Comparison of ENCODE assay signal across 1 cellular context in genomic region chr17:82055965-82056728, GRCh38.
TF ChIP-seq lines count a peak whose summit lies in the region.

No MANE protein-coding gene starts in this region.

TF ChIP-seq in HepG2, 621 proteins besides CTCF, POLR2A, EP300 and RAD21 (continued from another document and continues in another):
- TF ChIP-seq ATF5 (CRISPR knock-in tag; IDR thresholded peaks at IDR 0.05; ENCODE audit: low read depth) (no peak), ZNF598 (CRISPR knock-in tag; IDR thresholded peaks at IDR 0.05; ENCODE audit: borderline replicate concordance) (no peak), SALL1 (CRISPR knock-in tag; IDR thresholded peaks at IDR 0.05) (no peak), GFI1 (CRISPR knock-in tag; IDR thresholded peaks at IDR 0.05; ENCODE audit: borderline replicate concordance) (no peak), PREB (CRISPR knock-in tag; IDR thresholded peaks at IDR 0.05) (0 out of 2 replicates have a peak, but pooled peaks have one; percentile 31), SMAD9 (CRISPR knock-in tag; IDR thresholded peaks at IDR 0.05) (no peak), GATA4 (IDR thresholded peaks at IDR 0.05; ENCODE audit: borderline replicate concordance, low read depth) (no peak), ZBTB7A (CRISPR knock-in tag; IDR thresholded peaks at IDR 0.05) (no peak), NCOA5 (CRISPR knock-in tag; IDR thresholded peaks at IDR 0.05) (no peak), CAMTA2 (CRISPR knock-in tag; IDR thresholded peaks at IDR 0.05; ENCODE audit: borderline replicate concordance) (no peak), CHCHD3 (CRISPR knock-in tag; IDR thresholded peaks at IDR 0.05) (0 out of 2 replicates have a peak, but pooled peaks have one; percentile 57), TFAP4 (IDR thresholded peaks at IDR 0.05; ENCODE audit: borderline replicate concordance, low read depth) (no peak), ZNF605 (CRISPR knock-in tag; IDR thresholded peaks at IDR 0.05) (no peak), ZNF768 (CRISPR knock-in tag; IDR thresholded peaks at IDR 0.05) (no peak), TAF1 (CRISPR knock-in tag; IDR thresholded peaks at IDR 0.05) (no peak), NFRKB (IDR thresholded peaks at IDR 0.05) (no peak), BRF2 (CRISPR knock-in tag; IDR thresholded peaks at IDR 0.05) (no peak), HIC2 (CRISPR knock-in tag; IDR thresholded peaks at IDR 0.05; ENCODE audit: low read depth) (no peak), HES4 (CRISPR knock-in tag; IDR thresholded peaks at IDR 0.05; ENCODE audit: borderline replicate concordance) (no peak), ZC3H4 (CRISPR knock-in tag; IDR thresholded peaks at IDR 0.05; ENCODE audit: borderline replicate concordance) (no peak), SP2 (CRISPR knock-in tag; IDR thresholded peaks at IDR 0.05) (no peak), IRX3 (CRISPR knock-in tag; IDR thresholded peaks at IDR 0.05; ENCODE audit: borderline replicate concordance, low read depth) (no peak; the same call in 1 of the 2 replicates), AGO1 (IDR thresholded peaks at IDR 0.05; ENCODE audit: low read depth, low read length, poor library complexity, severe bottlenecking) (peak; percentile 32), ZNF720 (CRISPR knock-in tag; IDR thresholded peaks at IDR 0.05) (no peak), SCMH1 (CRISPR knock-in tag; IDR thresholded peaks at IDR 0.05; ENCODE audit: borderline replicate concordance) (no peak), ZNF563 (CRISPR knock-in tag; IDR thresholded peaks at IDR 0.05) (no peak), ZNF550 (CRISPR knock-in tag; IDR thresholded peaks at IDR 0.05; ENCODE audit: borderline replicate concordance) (0 out of 2 replicates have a peak, but pooled peaks have one; percentile 23), ZBTB42 (CRISPR knock-in tag; IDR thresholded peaks at IDR 0.05) (0 out of 2 replicates have a peak, but pooled peaks have one; percentile 1), SRSF1 (optimal IDR thresholded peaks at IDR 0.05; ENCODE audit: low read depth, low read length) (no peak), ZNF850 (CRISPR knock-in tag; conservative IDR thresholded peaks at IDR 0.05) (no peak), ZNF672 (CRISPR knock-in tag; IDR thresholded peaks at IDR 0.05) (no peak), JARID2 (CRISPR knock-in tag; IDR thresholded peaks at IDR 0.05; ENCODE audit: insufficient replicate concordance) (no peak), REXO4 (CRISPR knock-in tag; IDR thresholded peaks at IDR 0.05; ENCODE audit: borderline replicate concordance) (no peak), TEF (CRISPR knock-in tag; IDR thresholded peaks at IDR 0.05) (no peak), ZNF687 (CRISPR knock-in tag; IDR thresholded peaks at IDR 0.05) (no peak), ZNF713 (CRISPR knock-in tag; IDR thresholded peaks at IDR 0.05) (no peak), ZNF274 (CRISPR knock-in tag; IDR thresholded peaks at IDR 0.05) (no peak), ZSCAN22 (CRISPR knock-in tag; IDR thresholded peaks at IDR 0.05) (no peak), MAF1 (CRISPR knock-in tag; IDR thresholded peaks at IDR 0.05; ENCODE audit: borderline replicate concordance) (no peak), NBN (conservative IDR thresholded peaks at IDR 0.05) (no peak), ZNF292 (CRISPR knock-in tag; IDR thresholded peaks at IDR 0.05; ENCODE audit: borderline replicate concordance, low read depth) (no peak)
- TF ChIP-seq, protein P1, sequence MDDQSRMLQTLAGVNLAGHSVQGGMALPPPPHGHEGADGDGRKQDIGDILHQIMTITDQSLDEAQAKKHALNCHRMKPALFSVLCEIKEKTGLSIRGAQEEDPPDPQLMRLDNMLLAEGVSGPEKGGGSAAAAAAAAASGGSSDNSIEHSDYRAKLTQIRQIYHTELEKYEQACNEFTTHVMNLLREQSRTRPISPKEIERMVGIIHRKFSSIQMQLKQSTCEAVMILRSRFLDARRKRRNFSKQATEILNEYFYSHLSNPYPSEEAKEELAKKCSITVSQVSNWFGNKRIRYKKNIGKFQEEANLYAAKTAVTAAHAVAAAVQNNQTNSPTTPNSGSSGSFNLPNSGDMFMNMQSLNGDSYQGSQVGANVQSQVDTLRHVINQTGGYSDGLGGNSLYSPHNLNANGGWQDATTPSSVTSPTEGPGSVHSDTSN (CRISPR knock-in tag; IDR thresholded peaks at IDR 0.05; ENCODE audit: borderline replicate concordance): no peak
- TF ChIP-seq, protein P2, sequence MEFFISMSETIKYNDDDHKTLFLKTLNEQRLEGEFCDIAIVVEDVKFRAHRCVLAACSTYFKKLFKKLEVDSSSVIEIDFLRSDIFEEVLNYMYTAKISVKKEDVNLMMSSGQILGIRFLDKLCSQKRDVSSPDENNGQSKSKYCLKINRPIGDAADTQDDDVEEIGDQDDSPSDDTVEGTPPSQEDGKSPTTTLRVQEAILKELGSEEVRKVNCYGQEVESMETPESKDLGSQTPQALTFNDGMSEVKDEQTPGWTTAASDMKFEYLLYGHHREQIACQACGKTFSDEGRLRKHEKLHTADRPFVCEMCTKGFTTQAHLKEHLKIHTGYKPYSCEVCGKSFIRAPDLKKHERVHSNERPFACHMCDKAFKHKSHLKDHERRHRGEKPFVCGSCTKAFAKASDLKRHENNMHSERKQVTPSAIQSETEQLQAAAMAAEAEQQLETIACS (CRISPR knock-in tag; IDR thresholded peaks at IDR 0.05): no peak
- TF ChIP-seq, protein P3, sequence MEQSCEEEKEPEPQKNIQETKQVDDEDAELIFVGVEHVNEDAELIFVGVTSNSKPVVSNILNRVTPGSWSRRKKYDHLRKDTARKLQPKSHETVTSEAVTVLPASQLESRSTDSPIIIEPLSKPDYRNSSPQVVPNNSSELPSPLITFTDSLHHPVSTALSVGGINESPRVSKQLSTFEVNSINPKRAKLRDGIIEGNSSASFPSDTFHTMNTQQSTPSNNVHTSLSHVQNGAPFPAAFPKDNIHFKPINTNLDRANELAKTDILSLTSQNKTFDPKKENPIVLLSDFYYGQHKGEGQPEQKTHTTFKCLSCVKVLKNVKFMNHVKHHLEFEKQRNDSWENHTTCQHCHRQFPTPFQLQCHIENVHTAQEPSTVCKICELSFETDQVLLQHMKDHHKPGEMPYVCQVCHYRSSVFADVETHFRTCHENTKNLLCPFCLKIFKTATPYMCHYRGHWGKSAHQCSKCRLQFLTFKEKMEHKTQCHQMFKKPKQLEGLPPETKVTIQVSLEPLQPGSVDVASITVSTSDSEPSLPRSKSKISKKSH (CRISPR knock-in tag; IDR thresholded peaks at IDR 0.05; ENCODE audit: borderline replicate concordance): no peak
- TF ChIP-seq, protein P4, sequence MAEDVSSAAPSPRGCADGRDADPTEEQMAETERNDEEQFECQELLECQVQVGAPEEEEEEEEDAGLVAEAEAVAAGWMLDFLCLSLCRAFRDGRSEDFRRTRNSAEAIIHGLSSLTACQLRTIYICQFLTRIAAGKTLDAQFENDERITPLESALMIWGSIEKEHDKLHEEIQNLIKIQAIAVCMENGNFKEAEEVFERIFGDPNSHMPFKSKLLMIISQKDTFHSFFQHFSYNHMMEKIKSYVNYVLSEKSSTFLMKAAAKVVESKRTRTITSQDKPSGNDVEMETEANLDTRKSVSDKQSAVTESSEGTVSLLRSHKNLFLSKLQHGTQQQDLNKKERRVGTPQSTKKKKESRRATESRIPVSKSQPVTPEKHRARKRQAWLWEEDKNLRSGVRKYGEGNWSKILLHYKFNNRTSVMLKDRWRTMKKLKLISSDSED (CRISPR knock-in tag; IDR thresholded peaks at IDR 0.05): no peak
- TF ChIP-seq, protein P5, sequence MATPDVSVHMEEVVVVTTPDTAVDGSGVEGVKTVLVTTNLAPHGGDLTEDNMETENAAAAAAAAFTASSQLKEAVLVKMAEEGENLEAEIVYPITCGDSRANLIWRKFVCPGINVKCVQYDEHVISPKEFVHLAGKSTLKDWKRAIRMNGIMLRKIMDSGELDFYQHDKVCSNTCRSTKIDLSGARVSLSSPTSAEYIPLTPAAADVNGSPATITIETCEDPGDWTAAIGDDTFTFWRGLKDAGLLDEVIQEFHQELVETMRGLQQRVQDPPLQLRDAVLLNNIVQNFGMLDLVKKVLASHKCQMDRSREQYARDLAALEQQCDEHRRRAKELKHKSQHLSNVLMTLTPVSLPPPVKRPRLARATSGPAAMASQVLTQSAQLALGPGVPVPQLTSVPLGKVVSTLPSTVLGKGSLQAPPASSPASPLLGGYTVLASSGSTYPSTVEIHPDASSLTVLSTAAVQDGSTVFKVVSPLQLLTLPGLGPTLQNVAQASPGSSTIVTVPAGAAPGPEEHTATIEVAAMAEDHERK (CRISPR knock-in tag; IDR thresholded peaks at IDR 0.05; ENCODE audit: low read depth): no peak
